In genomic region chr18:77526962-77527361, GRCh38 we compare ENCODE assay signal across 23 cellular contexts.
DNase-seq lines count a peak whose midpoint lies in the region; ATAC-seq, FAIRE-seq and TF ChIP-seq lines count a peak whose summit lies in the region.
"Had no signal": no experiment of that assay in that cellular context is flagged by ENCODE, and none has a peak within 500 bp of the region (broad histone marks: within the 10 kb centered on the region; RNA-seq: fewer than 3 reads in every experiment).

No MANE protein-coding gene starts in this region.

- peaks cover 0 to 9% (median 5%) of the 10 kb centered on the region in 5 donors for H3K27me3 Mint-ChIP-seq in naive thymus-derived CD4-positive, alpha-beta T cell
- H3K27me3 Mint-ChIP-seq in activated T-cell treated with anti-CD3 and anti-CD28 coated beads, Interleukin-2, amount 50 U/mL, for 24 hours, result peaks cover 9% of the 10 kb centered on the region
- H3K27me3 Mint-ChIP-seq: B cell had no signal

- H3K4me2 ChIP-seq in HepG2 (ENCODE audit: low read depth, low read length), result no peak overlapping the region
- H3K4me2 ChIP-seq: BLaER1 had no signal

- H3K9me3 Mint-ChIP-seq in naive thymus-derived CD4-positive, alpha-beta T cell, result peaks cover 0 to 20% (median 2%) of the 10 kb centered on the region in 11 donors
- H3K9me3 Mint-ChIP-seq in activated T-cell treated with anti-CD3 and anti-CD28 coated beads, Interleukin-2, amount 50 U/mL, for 24 hours, result peaks cover 12% of the 10 kb centered on the region

- DNase-seq in HepG2 (ENCODE audit: low spot score), result no peak
- no peak for DNase-seq in right lobe of liver
- DNase-seq in brain pericyte (ENCODE audit: low read depth, low spot score), result peak; percentile 3
- no peak for DNase-seq in naive thymus-derived CD4-positive, alpha-beta T cell
- DNase-seq in SIG-M5 (lab: John Stamatoyannopoulos, UW), result no peak
- DNase-seq in activated T-cell treated with anti-CD3 and anti-CD28 coated beads, Interleukin-2, amount 50 U/mL, for 24 hours, result no peak
- DNase-seq: Caco-2; CD4-positive, CD25-positive, alpha-beta regulatory T cell; CD8-positive, alpha-beta T cell; DMS153; DND-41; GDM1; GOT3 had no signal

- intact Hi-C loops in HepG2 (cut with micrococcal nuclease; ENCODE audit: unreplicated experiment), result no loop called here
- intact Hi-C loops in right lobe of liver (cut with DNase I), result no loop called here
- intact Hi-C loops in naive thymus-derived CD4-positive, alpha-beta T cell (cut with micrococcal nuclease), result no loop called here

- TF ChIP-seq RAD21 in HepG2 (CRISPR knock-in tag; IDR thresholded peaks at IDR 0.05), result no peak

- H3K4me1 ChIP-seq in HepG2 (ENCODE audit: insufficient read depth, low read length) (no peaks in the 10 kb centered on the region), right lobe of liver (no peaks in the 10 kb centered on the region), skeletal muscle tissue (ENCODE audit: control insufficient read depth in 3 of 3, insufficient read depth in 3 of 3, low read length in 3 of 3) (no peaks in the 10 kb centered on the region)
- H3K4me1 ChIP-seq in naive thymus-derived CD4-positive, alpha-beta T cell (ENCODE audit: control insufficient read depth in 2 of 2, insufficient read depth in 2 of 2, low read length in 2 of 2), result no peaks in the 10 kb centered on the region
- H3K4me1 ChIP-seq: BLaER1, Caco-2, HAP-1 had no signal

- in situ Hi-C loops in HepG2 (cut with HindIII; ENCODE audit: extremely low pct_ligation_motif_present, low pct_unique_long_range_greater_than_20kb), result no loop called here

- TF ChIP-seq CTCF in HepG2 (CRISPR knock-in tag; IDR thresholded peaks at IDR 0.05) (no peak), right lobe of liver (IDR thresholded peaks at IDR 0.05) (no peak)

- WGBS in HepG2 (ENCODE audit: low lambda C conversion rate), result 10% methylated on average over 4 of the region's 8 CpGs
- WGBS in right lobe of liver (ENCODE audit: insufficient coverage, low coverage, low lambda C conversion rate, missing lambda C conversion rate), result 20% methylated on average over 1 of the region's 8 CpGs

- H3K4me1 Mint-ChIP-seq in naive thymus-derived CD4-positive, alpha-beta T cell, result no peaks in the 10 kb centered on the region
- peaks cover 2% of the 10 kb centered on the region for H3K4me1 Mint-ChIP-seq in activated T-cell treated with anti-CD3 and anti-CD28 coated beads, Interleukin-2, amount 50 U/mL, for 24 hours (ENCODE audit: low read depth)
- H3K4me1 Mint-ChIP-seq: B cell; CD4-positive, CD25-positive, alpha-beta regulatory T cell had no signal

- H3K9ac ChIP-seq in HepG2 (ENCODE audit: insufficient read depth, low read depth, low read length) (no peak overlapping the region), skeletal muscle tissue (ENCODE audit: low read depth in 1 of 3, low read length in 3 of 3) (no peak overlapping the region)
- H3K9ac ChIP-seq: BLaER1 had no signal

- FAIRE-seq in HepG2 (lab: Jason Lieb, UNC), result no peak
- FAIRE-seq: A204.1, GM12878, GM18507 had no signal

- H2AFZ ChIP-seq in HepG2 (ENCODE audit: low read length), result no peak overlapping the region

- no peak overlapping the region for H3K4me3 ChIP-seq in HepG2 (replicated peaks in 1 of 3; ENCODE audit: insufficient read depth in 1 of 3, low read depth in 2 of 3, low read length in 3 of 3)
- no peak overlapping the region for H3K4me3 ChIP-seq in right lobe of liver
- no peak overlapping the region for H3K4me3 ChIP-seq in naive thymus-derived CD4-positive, alpha-beta T cell (ENCODE audit: low read length)
- H3K4me3 ChIP-seq in skeletal muscle tissue (ENCODE audit: low read length in 3 of 3), result peak overlapping the region in 2 of 3 donors; percentile 1 to 6
- H3K4me3 ChIP-seq: BLaER1, GM12878, HAP-1 had no signal

- H3K27ac ChIP-seq in HepG2 (ENCODE audit: extremely low read length, insufficient read depth, low read length) (no peak overlapping the region), right lobe of liver (no peak overlapping the region), skeletal muscle tissue (ENCODE audit: low read depth, low read length) (no peak overlapping the region)
- H3K27ac ChIP-seq in naive thymus-derived CD4-positive, alpha-beta T cell (ENCODE audit: low read depth, low read length), result no peak overlapping the region
- H3K27ac ChIP-seq: 22Rv1, BLaER1, C4-2B had no signal

- H3K9me3 ChIP-seq in HepG2 (ENCODE audit: low read length), result no peaks in the 10 kb centered on the region
- H3K9me3 ChIP-seq in right lobe of liver, result no peaks in the 10 kb centered on the region
- H3K9me3 ChIP-seq in naive thymus-derived CD4-positive, alpha-beta T cell (ENCODE audit: control insufficient read depth in 2 of 3, low read length in 3 of 3), result no peaks in the 10 kb centered on the region
- H3K9me3 ChIP-seq in skeletal muscle tissue (ENCODE audit: control insufficient read depth in 3 of 3, low read length in 3 of 3), result peaks cover 0 to 4% (median 0%) of the 10 kb centered on the region in 3 donors
- H3K9me3 ChIP-seq: BLaER1, Caco-2, HAP-1 had no signal

- H3K4me3 Mint-ChIP-seq in naive thymus-derived CD4-positive, alpha-beta T cell, result no peak overlapping the region
- no peak overlapping the region for H3K4me3 Mint-ChIP-seq in activated T-cell treated with anti-CD3 and anti-CD28 coated beads, Interleukin-2, amount 50 U/mL, for 24 hours
- H3K4me3 Mint-ChIP-seq: B cell; CD4-positive, CD25-positive, alpha-beta regulatory T cell; CD8-positive, alpha-beta T cell had no signal

- no peaks in the 10 kb centered on the region for H3K79me2 ChIP-seq in HepG2 (ENCODE audit: insufficient read depth, low read length)

- H4K20me1 ChIP-seq in HepG2 (ENCODE audit: insufficient read depth, low read length), result no peaks in the 10 kb centered on the region
- H4K20me1 ChIP-seq: BLaER1 had no signal

- H3K27me3 ChIP-seq in HepG2 (ENCODE audit: control insufficient read depth in 1 of 2, insufficient read depth in 2 of 2, low read length in 2 of 2) (no peaks in the 10 kb centered on the region), right lobe of liver (no peaks in the 10 kb centered on the region), skeletal muscle tissue (ENCODE audit: control insufficient read depth in 3 of 3, insufficient read depth in 3 of 3, low read length in 3 of 3) (peaks cover 0 to 4% (median 0%) of the 10 kb centered on the region in 3 donors)
- H3K27me3 ChIP-seq in naive thymus-derived CD4-positive, alpha-beta T cell (ENCODE audit: control insufficient read depth in 2 of 2, insufficient read depth in 2 of 2, low read length in 2 of 2), result no peaks in the 10 kb centered on the region
- H3K27me3 ChIP-seq: BLaER1 had no signal

- no peak overlapping the region for H3K27ac Mint-ChIP-seq in naive thymus-derived CD4-positive, alpha-beta T cell
- H3K27ac Mint-ChIP-seq in activated T-cell treated with anti-CD3 and anti-CD28 coated beads, Interleukin-2, amount 50 U/mL, for 24 hours, result no peak overlapping the region
- H3K27ac Mint-ChIP-seq: B cell; CD8-positive, alpha-beta T cell had no signal

- CTCF ChIA-PET in HepG2 (lab: Yijun Ruan, JAX; ENCODE audit: low intra/inter-chr PET ratio, low total read pairs), result no interaction called here
- CTCF ChIA-PET in naive thymus-derived CD4-positive, alpha-beta T cell (lab: Charles Lee), result no interaction called here

- peaks cover 0 to 2% (median 0%) of the 10 kb centered on the region in 5 donors for H3K36me3 Mint-ChIP-seq in naive thymus-derived CD4-positive, alpha-beta T cell
- H3K36me3 Mint-ChIP-seq in activated T-cell treated with anti-CD3 and anti-CD28 coated beads, Interleukin-2, amount 50 U/mL, for 24 hours (ENCODE audit: low read depth), result no peaks in the 10 kb centered on the region
- H3K36me3 Mint-ChIP-seq: CD4-positive, CD25-positive, alpha-beta regulatory T cell; CD8-positive, alpha-beta T cell had no signal

- no peaks in the 10 kb centered on the region for H3K36me3 ChIP-seq in HepG2 (replicated peaks in 1 of 2; ENCODE audit: control insufficient read depth in 1 of 2, insufficient read depth in 2 of 2, low read length in 2 of 2)
- no peaks in the 10 kb centered on the region for H3K36me3 ChIP-seq in right lobe of liver
- H3K36me3 ChIP-seq in naive thymus-derived CD4-positive, alpha-beta T cell (ENCODE audit: control insufficient read depth in 2 of 3, insufficient read depth in 3 of 3, low read length in 3 of 3), result no peaks in the 10 kb centered on the region
- no peaks in the 10 kb centered on the region for H3K36me3 ChIP-seq in skeletal muscle tissue (ENCODE audit: control insufficient read depth in 3 of 3, insufficient read depth in 3 of 3, low read length in 3 of 3)
- H3K36me3 ChIP-seq: BLaER1, HAP-1 had no signal

- POLR2A ChIA-PET in HepG2 (lab: Yijun Ruan, JAX), result no interaction called here
- POLR2A ChIA-PET in naive thymus-derived CD4-positive, alpha-beta T cell (lab: Charles Lee), result no interaction called here

- TF ChIP-seq EP300 in HepG2 (IDR thresholded peaks at IDR 0.05; ENCODE audit: low read depth in 2 of 2, low read length in 2 of 2), result no peak
- TF ChIP-seq EP300 in HepG2 (CRISPR knock-in tag; IDR thresholded peaks at IDR 0.05; ENCODE audit: borderline replicate concordance), result no peak

- ATAC-seq in HepG2, result no peak
- ATAC-seq in right lobe of liver, result no peak
- ATAC-seq in naive thymus-derived CD4-positive, alpha-beta T cell, result peak; percentile 20
- ATAC-seq in GM21447 (IDR thresholded peaks at IDR 0.05; ENCODE audit: unreplicated experiment), result no peak
- ATAC-seq: CD8-positive, alpha-beta T cell; GM12878 had no signal

- no peak for TF ChIP-seq POLR2A in HepG2 (IDR thresholded peaks at IDR 0.05; ENCODE audit: insufficient read depth in 1 of 2, low read depth in 2 of 2, low read length in 2 of 2)
- no peak for TF ChIP-seq POLR2A in right lobe of liver (IDR thresholded peaks at IDR 0.05)

- no TSS peak for BruUV-seq in HepG2 (replicated peaks; lab: Mats Ljungman, UMichigan)

TF ChIP-seq in HepG2, 621 proteins besides CTCF, POLR2A, EP300 and RAD21 (continues in another document):
- peak; percentile 100 for TF ChIP-seq MNT (IDR thresholded peaks at IDR 0.05)

Comparison
In these comparisons a context has a peak if more than half of its experiments do, and no peak if none do; other contexts are left out.
1. H3K4me3 ChIP-seq: peak in skeletal muscle tissue (2 of 3); none in HepG2 (0 of 3), right lobe of liver (0 of 3) and naive thymus-derived CD4-positive, alpha-beta T cell (single experiment).